Comparison of ENCODE assay signal across 19 cellular contexts in genomic region chr19:34298891-34299510, GRCh38. TPM values are rescaled to one million over a fixed set of nuclear protein-coding genes. Genes with fewer than 3 reads are reported as not detected.
DNase-seq lines count a peak whose midpoint lies in the region; TF ChIP-seq lines count a peak whose summit lies in the region.
"Had no signal": no experiment of that assay in that cellular context is flagged by ENCODE, and none has a peak within 500 bp of the region (broad histone marks: within the 10 kb centered on the region; RNA-seq: fewer than 3 reads in every experiment).

No MANE protein-coding gene starts in this region.

- TF ChIP-seq CTCF in nephron (IDR thresholded peaks at IDR 0.05; ENCODE audit: unreplicated experiment in 3 of 3), result no peak
- no peak for TF ChIP-seq CTCF in breast epithelium (IDR thresholded peaks at IDR 0.05)

- H3K4me3 Mint-ChIP-seq in CD4-positive, alpha-beta memory T cell, result no peak overlapping the region
- no peak overlapping the region for H3K4me3 Mint-ChIP-seq in nephron
- no peak overlapping the region for H3K4me3 Mint-ChIP-seq in activated T-helper 1 cell treated with anti-CD3 and anti-CD28 coated beads, Interleukin-12 subunit alpha, Interleukin-12 subunit beta, Interleukin-2, Interleukin-4 antibody, amounts not matched to agents 30 ng/mL and 10 ng/mL and 1 ng/mL, durations not matched to agents 14 hours and 24 hours and 36 hours
- H3K4me3 Mint-ChIP-seq: activated CD8-positive, alpha-beta memory T cell treated with anti-CD3 and anti-CD28 coated beads, Interleukin-2, amount 10 ng/mL, durations not matched to agents 7 days and 5 days; stimulated activated naive CD8-positive, alpha-beta T cell treated with anti-CD3 and anti-CD28 coated beads, Interleukin-15, Interleukin-2, amounts not matched to agents 100 ng/mL and 50 ng/mL, for 24 hours had no signal

- no peaks in the 10 kb centered on the region for H3K9me3 ChIP-seq in CD4-positive, alpha-beta memory T cell (ENCODE audit: control insufficient read depth in 1 of 2, low read length in 2 of 2)
- H3K9me3 ChIP-seq in duodenal mucosa (ENCODE audit: control insufficient read depth in 1 of 2, low read length in 2 of 2) (no peaks in the 10 kb centered on the region), breast epithelium (no peaks in the 10 kb centered on the region)
- H3K9me3 ChIP-seq: esophagus muscularis mucosa, ovary, sigmoid colon had no signal

- peaks cover 4% of the 10 kb centered on the region for H3K36me3 ChIP-seq in CD4-positive, alpha-beta memory T cell (ENCODE audit: insufficient read depth, low read length)
- H3K36me3 ChIP-seq in duodenal mucosa (ENCODE audit: control insufficient read depth in 1 of 2, insufficient read depth in 2 of 2, low read length in 2 of 2) (peaks cover 0 to 4% of the 10 kb centered on the region in 2 donors), breast epithelium (no peaks in the 10 kb centered on the region)
- H3K36me3 ChIP-seq: ovary had no signal

- POLR2A ChIA-PET in CD4-positive, alpha-beta memory T cell (lab: Charles Lee; ENCODE audit: partially characterized antibody), result no interaction called here

- H3K9ac ChIP-seq in duodenal mucosa (ENCODE audit: low read depth in 1 of 2, low read length in 2 of 2), result no peak overlapping the region
- H3K9ac ChIP-seq: GM23248 had no signal

- peaks cover 0 to 14% (median 8%) of the 10 kb centered on the region in 4 donors for H3K4me1 Mint-ChIP-seq in CD4-positive, alpha-beta memory T cell
- no peaks in the 10 kb centered on the region for H3K4me1 Mint-ChIP-seq in nephron
- no peaks in the 10 kb centered on the region for H3K4me1 Mint-ChIP-seq in activated T-helper 1 cell treated with anti-CD3 and anti-CD28 coated beads, Interleukin-12 subunit alpha, Interleukin-12 subunit beta, Interleukin-2, Interleukin-4 antibody, amounts not matched to agents 30 ng/mL and 10 ng/mL and 1 ng/mL, durations not matched to agents 14 hours and 24 hours and 36 hours (ENCODE audit: low read depth)
- H3K4me1 Mint-ChIP-seq: activated CD8-positive, alpha-beta memory T cell treated with anti-CD3 and anti-CD28 coated beads, Interleukin-2, amount 10 ng/mL, durations not matched to agents 7 days and 5 days had no signal

- intact Hi-C loops in CD4-positive, alpha-beta memory T cell (cut with micrococcal nuclease), result no loop called here
- intact Hi-C loops in breast epithelium (cut with DNase I; ENCODE audit: low total_unique reads), result no loop called here
- intact Hi-C loops in activated T-helper 1 cell treated with anti-CD3 and anti-CD28 coated beads, Interleukin-12 subunit alpha, Interleukin-12 subunit beta, Interleukin-2, Interleukin-4 antibody, amounts not matched to agents 30 ng/mL and 10 ng/mL and 1 ng/mL, durations not matched to agents 14 hours and 24 hours and 36 hours (cut with micrococcal nuclease), result no loop called here

- peaks cover 3% of the 10 kb centered on the region for H3K4me1 ChIP-seq in CD4-positive, alpha-beta memory T cell (ENCODE audit: insufficient read depth, low read length)
- H3K4me1 ChIP-seq in duodenal mucosa (ENCODE audit: control insufficient read depth in 1 of 2, insufficient read depth in 2 of 2, low read length in 2 of 2) (peaks cover 6 to 10% of the 10 kb centered on the region in 2 donors), breast epithelium (no peaks in the 10 kb centered on the region)
- H3K4me1 ChIP-seq: esophagus muscularis mucosa, sigmoid colon had no signal

- H3K27ac Mint-ChIP-seq in CD4-positive, alpha-beta memory T cell, result peak overlapping the region in 6 of 7 donors; percentile 3 to 79 (median 41)
- H3K27ac Mint-ChIP-seq in nephron, result peak overlapping the region; percentile 34 to 83 (median 81)
- H3K27ac Mint-ChIP-seq in activated T-helper 1 cell treated with anti-CD3 and anti-CD28 coated beads, Interleukin-12 subunit alpha, Interleukin-12 subunit beta, Interleukin-2, Interleukin-4 antibody, amounts not matched to agents 30 ng/mL and 10 ng/mL and 1 ng/mL, durations not matched to agents 14 hours and 24 hours and 36 hours, result no peak overlapping the region
- H3K27ac Mint-ChIP-seq: activated CD8-positive, alpha-beta memory T cell treated with anti-CD3 and anti-CD28 coated beads, Interleukin-2, amount 10 ng/mL, durations not matched to agents 7 days and 5 days; stimulated activated naive CD8-positive, alpha-beta T cell treated with anti-CD3 and anti-CD28 coated beads, Interleukin-15, Interleukin-2, amounts not matched to agents 100 ng/mL and 50 ng/mL, for 24 hours had no signal

- H3K27ac ChIP-seq in CD4-positive, alpha-beta memory T cell (ENCODE audit: low read depth, low read length), result no peak overlapping the region
- H3K27ac ChIP-seq in duodenal mucosa (ENCODE audit: low read depth, low read length) (peak overlapping the region; percentile 33), breast epithelium (no peak overlapping the region)
- H3K27ac ChIP-seq: cardiac muscle cell, dorsolateral prefrontal cortex, esophagus muscularis mucosa, GM23248, ovary, sigmoid colon had no signal

- H3K27me3 Mint-ChIP-seq in CD4-positive, alpha-beta memory T cell, result no peaks in the 10 kb centered on the region
- no peaks in the 10 kb centered on the region for H3K27me3 Mint-ChIP-seq in nephron (ENCODE audit: low read depth)
- no peaks in the 10 kb centered on the region for H3K27me3 Mint-ChIP-seq in activated T-helper 1 cell treated with anti-CD3 and anti-CD28 coated beads, Interleukin-12 subunit alpha, Interleukin-12 subunit beta, Interleukin-2, Interleukin-4 antibody, amounts not matched to agents 30 ng/mL and 10 ng/mL and 1 ng/mL, durations not matched to agents 14 hours and 24 hours and 36 hours (ENCODE audit: insufficient read depth)
- H3K27me3 Mint-ChIP-seq: activated CD8-positive, alpha-beta memory T cell treated with anti-CD3 and anti-CD28 coated beads, Interleukin-2, amount 10 ng/mL, durations not matched to agents 7 days and 5 days; stimulated activated naive CD8-positive, alpha-beta T cell treated with anti-CD3 and anti-CD28 coated beads, Interleukin-15, Interleukin-2, amounts not matched to agents 100 ng/mL and 50 ng/mL, for 24 hours had no signal

- H3K36me3 Mint-ChIP-seq in CD4-positive, alpha-beta memory T cell, result peaks cover 14 to 28% of the 10 kb centered on the region in 2 donors
- H3K36me3 Mint-ChIP-seq in nephron (ENCODE audit: low read depth), result peaks cover 22% of the 10 kb centered on the region
- no peaks in the 10 kb centered on the region for H3K36me3 Mint-ChIP-seq in activated T-helper 1 cell treated with anti-CD3 and anti-CD28 coated beads, Interleukin-12 subunit alpha, Interleukin-12 subunit beta, Interleukin-2, Interleukin-4 antibody, amounts not matched to agents 30 ng/mL and 10 ng/mL and 1 ng/mL, durations not matched to agents 14 hours and 24 hours and 36 hours (ENCODE audit: low read depth)

- H3K4me3 ChIP-seq in CD4-positive, alpha-beta memory T cell (ENCODE audit: low read length in 2 of 2), result no peak overlapping the region
- H3K4me3 ChIP-seq in duodenal mucosa (ENCODE audit: low read depth in 1 of 2, low read length in 2 of 2), result peak overlapping the region in 1 of 2 donors; percentile 32
- no peak overlapping the region for H3K4me3 ChIP-seq in breast epithelium
- H3K4me3 ChIP-seq: cardiac muscle cell, dorsolateral prefrontal cortex, esophagus muscularis mucosa, GM23248, ovary, sigmoid colon had no signal

- CTCF ChIA-PET in CD4-positive, alpha-beta memory T cell (lab: Charles Lee; ENCODE audit: partially characterized antibody), result no interaction called here

- no peaks in the 10 kb centered on the region for H3K9me3 Mint-ChIP-seq in CD4-positive, alpha-beta memory T cell
- H3K9me3 Mint-ChIP-seq in nephron, result no peaks in the 10 kb centered on the region
- no peaks in the 10 kb centered on the region for H3K9me3 Mint-ChIP-seq in activated T-helper 1 cell treated with anti-CD3 and anti-CD28 coated beads, Interleukin-12 subunit alpha, Interleukin-12 subunit beta, Interleukin-2, Interleukin-4 antibody, amounts not matched to agents 30 ng/mL and 10 ng/mL and 1 ng/mL, durations not matched to agents 14 hours and 24 hours and 36 hours
- H3K9me3 Mint-ChIP-seq: stimulated activated naive CD8-positive, alpha-beta T cell treated with anti-CD3 and anti-CD28 coated beads, Interleukin-15, Interleukin-2, amounts not matched to agents 100 ng/mL and 50 ng/mL, for 24 hours had no signal

- TF ChIP-seq POLR2A in breast epithelium (IDR thresholded peaks at IDR 0.05), result no peak

- DNase-seq in CD4-positive, alpha-beta memory T cell, result no peak
- DNase-seq in HT-29 (ENCODE audit: low spot score) (peak; percentile 25), NCI-H2107 treated with DMSO at 0.1 percent for 48 hours (lab: John Stamatoyannopoulos, UW; ENCODE audit: unreplicated experiment) (no peak), breast epithelium (ENCODE audit: low spot score in 2 of 2) (no peak)
- no peak for DNase-seq in activated T-helper 1 cell treated with anti-CD3 and anti-CD28 coated beads, Interleukin-12 subunit alpha, Interleukin-12 subunit beta, Interleukin-2, Interleukin-4 antibody, amounts not matched to agents 30 ng/mL and 10 ng/mL and 1 ng/mL, durations not matched to agents 14 hours and 24 hours and 36 hours (ENCODE audit: low spot score)
- DNase-seq: activated CD8-positive, alpha-beta memory T cell treated with anti-CD3 and anti-CD28 coated beads, Interleukin-2, amount 10 ng/mL, durations not matched to agents 7 days and 5 days; activated effector memory CD4-positive, alpha-beta T cell treated with Interleukin-2 at 50 U/mL for 16 hours; dorsolateral prefrontal cortex; GM23248; NK-92 treated with Interleukin-12 subunit alpha and Interleukin-12 subunit beta, amount 100 ng/mL, for 24 hours; ovary; RPMI8226; sigmoid colon; trophoblast cell had no signal

- no peaks in the 10 kb centered on the region for H3K27me3 ChIP-seq in CD4-positive, alpha-beta memory T cell (ENCODE audit: insufficient read depth, low read length)
- H3K27me3 ChIP-seq in duodenal mucosa (ENCODE audit: control insufficient read depth in 1 of 2, insufficient read depth in 2 of 2, low read length in 2 of 2) (no peaks in the 10 kb centered on the region), breast epithelium (no peaks in the 10 kb centered on the region)
- H3K27me3 ChIP-seq: cardiac muscle cell, dorsolateral prefrontal cortex, esophagus muscularis mucosa, ovary, sigmoid colon had no signal

RNA-seq across cellular contexts. Expression of gene GARRE1, which starts 44.6 kb away (rescaled TPM):
- total RNA-seq in CD4-positive, alpha-beta memory T cell, result 10 to 100 TPM; 46.3 to 48.2 TPM
- polyA plus RNA-seq in CD4-positive, alpha-beta memory T cell, result 1 to 10 TPM; 3.5 to 7.5 TPM
- total RNA-seq in HT-29 (2014; rRNA removed; shearing (Covaris generic)), result 13.9 and 14.2 TPM in 2 replicates
- 10 to 100 TPM; 21.0 to 43.9 (median 25.2) TPM for total RNA-seq in breast epithelium
- total RNA-seq in activated T-helper 1 cell treated with anti-CD3 and anti-CD28 coated beads, Interleukin-12 subunit alpha, Interleukin-12 subunit beta, Interleukin-2, Interleukin-4 antibody, amounts not matched to agents 30 ng/mL and 10 ng/mL and 1 ng/mL, durations not matched to agents 14 hours and 24 hours and 36 hours, result 11.6 and 13.1 TPM in 2 replicates
